Comparison of ENCODE assay signal across 1 cellular context in genomic region chr12:57622293-57623245, GRCh38.
A peak's percentile ranks its signal among the peaks of the same experiment; 100 is the strongest.
TF ChIP-seq lines count a peak whose summit lies in the region.

No MANE protein-coding gene starts in this region.

TF ChIP-seq in HEK293, 187 proteins besides CTCF, POLR2A, EP300 and RAD21 (continued from another document):
- TF ChIP-seq ZNF398 (tag by site-specific recombination; IDR thresholded peaks at IDR 0.05) = peak; percentile 41
- no peak for TF ChIP-seq KLF17 (tag by site-specific recombination; IDR thresholded peaks at IDR 0.05)
- TF ChIP-seq ZNF621 (tag by site-specific recombination; IDR thresholded peaks at IDR 0.05) = no peak
- TF ChIP-seq ZNF366 (tag by site-specific recombination; conservative IDR thresholded peaks at IDR 0.05) = peak; percentile 72
- no peak for TF ChIP-seq KLF16 (tag by site-specific recombination; IDR thresholded peaks at IDR 0.05)
- TF ChIP-seq ZNF623 (tag by site-specific recombination; IDR thresholded peaks at IDR 0.05) = no peak
